In the genomic region with DNA sequence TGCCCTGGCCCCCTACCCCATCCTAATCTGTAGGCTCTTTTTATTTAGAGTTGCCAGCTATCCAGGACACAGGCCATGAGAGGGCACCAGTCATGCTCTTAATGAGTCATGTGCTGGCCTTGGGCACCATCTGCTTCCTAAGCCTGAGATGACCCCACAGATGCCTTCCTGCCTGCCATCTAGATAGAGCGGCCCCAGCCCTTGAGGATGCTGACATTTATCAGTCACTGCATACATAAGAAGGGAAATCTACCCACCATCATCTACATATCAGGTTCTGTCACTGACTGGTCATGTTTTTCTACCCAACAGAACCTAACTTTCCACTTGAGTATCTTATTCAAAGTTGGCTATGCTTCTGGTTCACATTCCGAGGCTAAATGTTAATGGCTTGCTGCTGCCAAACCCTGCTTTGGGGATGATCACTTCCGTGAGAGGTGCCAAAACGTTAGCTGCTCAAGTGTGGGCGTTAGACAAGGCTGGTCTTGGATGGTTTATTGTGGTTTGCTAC, we compare ENCODE assay signal across 1 cellular context.
A peak's percentile ranks its signal among the peaks of the same experiment; 100 is the strongest.
TF ChIP-seq lines count a peak whose summit lies in the region.

No MANE protein-coding gene starts in this region.

TF ChIP-seq in K562, 482 proteins besides CTCF, POLR2A, EP300 and RAD21:
- TF ChIP-seq, protein P1, sequence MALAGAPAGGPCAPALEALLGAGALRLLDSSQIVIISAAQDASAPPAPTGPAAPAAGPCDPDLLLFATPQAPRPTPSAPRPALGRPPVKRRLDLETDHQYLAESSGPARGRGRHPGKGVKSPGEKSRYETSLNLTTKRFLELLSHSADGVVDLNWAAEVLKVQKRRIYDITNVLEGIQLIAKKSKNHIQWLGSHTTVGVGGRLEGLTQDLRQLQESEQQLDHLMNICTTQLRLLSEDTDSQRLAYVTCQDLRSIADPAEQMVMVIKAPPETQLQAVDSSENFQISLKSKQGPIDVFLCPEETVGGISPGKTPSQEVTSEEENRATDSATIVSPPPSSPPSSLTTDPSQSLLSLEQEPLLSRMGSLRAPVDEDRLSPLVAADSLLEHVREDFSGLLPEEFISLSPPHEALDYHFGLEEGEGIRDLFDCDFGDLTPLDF (CRISPR knock-in tag; IDR thresholded peaks at IDR 0.05): no peak
- TF ChIP-seq TBL1XR1 (IDR thresholded peaks at IDR 0.05; ENCODE audit: low read length in 2 of 2) (no peak), PHF20 (IDR thresholded peaks at IDR 0.05; ENCODE audit: partially characterized antibody) (no peak), KAT7 (CRISPR knock-in tag; IDR thresholded peaks at IDR 0.05; ENCODE audit: borderline replicate concordance) (no peak), FOSL1 (tag; conservative IDR thresholded peaks at IDR 0.05) (peak; percentile 37; the same call in 1 of the 2 replicates), FOXA3 (CRISPR knock-in tag; conservative IDR thresholded peaks at IDR 0.05 in 1 of 2, IDR thresholded peaks at IDR 0.05 in 1 of 2) (no peak), CBFA2T3 (IDR thresholded peaks at IDR 0.05) (peak; percentile 59), CBFA2T2 (conservative IDR thresholded peaks at IDR 0.05) (0 out of 2 replicates have a peak, but pooled peaks have one; percentile 30), ATF1 (CRISPR knock-in tag; IDR thresholded peaks at IDR 0.05) (no peak), ATF1 (tag; IDR thresholded peaks at IDR 0.05) (no peak)
- TF ChIP-seq, protein P2, sequence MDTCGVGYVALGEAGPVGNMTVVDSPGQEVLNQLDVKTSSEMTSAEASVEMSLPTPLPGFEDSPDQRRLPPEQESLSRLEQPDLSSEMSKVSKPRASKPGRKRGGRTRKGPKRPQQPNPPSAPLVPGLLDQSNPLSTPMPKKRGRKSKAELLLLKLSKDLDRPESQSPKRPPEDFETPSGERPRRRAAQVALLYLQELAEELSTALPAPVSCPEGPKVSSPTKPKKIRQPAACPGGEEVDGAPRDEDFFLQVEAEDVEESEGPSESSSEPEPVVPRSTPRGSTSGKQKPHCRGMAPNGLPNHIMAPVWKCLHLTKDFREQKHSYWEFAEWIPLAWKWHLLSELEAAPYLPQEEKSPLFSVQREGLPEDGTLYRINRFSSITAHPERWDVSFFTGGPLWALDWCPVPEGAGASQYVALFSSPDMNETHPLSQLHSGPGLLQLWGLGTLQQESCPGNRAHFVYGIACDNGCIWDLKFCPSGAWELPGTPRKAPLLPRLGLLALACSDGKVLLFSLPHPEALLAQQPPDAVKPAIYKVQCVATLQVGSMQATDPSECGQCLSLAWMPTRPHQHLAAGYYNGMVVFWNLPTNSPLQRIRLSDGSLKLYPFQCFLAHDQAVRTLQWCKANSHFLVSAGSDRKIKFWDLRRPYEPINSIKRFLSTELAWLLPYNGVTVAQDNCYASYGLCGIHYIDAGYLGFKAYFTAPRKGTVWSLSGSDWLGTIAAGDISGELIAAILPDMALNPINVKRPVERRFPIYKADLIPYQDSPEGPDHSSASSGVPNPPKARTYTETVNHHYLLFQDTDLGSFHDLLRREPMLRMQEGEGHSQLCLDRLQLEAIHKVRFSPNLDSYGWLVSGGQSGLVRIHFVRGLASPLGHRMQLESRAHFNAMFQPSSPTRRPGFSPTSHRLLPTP (IDR thresholded peaks at IDR 0.05; ENCODE audit: borderline replicate concordance, extremely low read depth, insufficient read length): no peak
TF ChIP-seq in K562: peak in this region for 3.
